Comparison of ENCODE assay signal across 25 cellular contexts in the genomic region with DNA sequence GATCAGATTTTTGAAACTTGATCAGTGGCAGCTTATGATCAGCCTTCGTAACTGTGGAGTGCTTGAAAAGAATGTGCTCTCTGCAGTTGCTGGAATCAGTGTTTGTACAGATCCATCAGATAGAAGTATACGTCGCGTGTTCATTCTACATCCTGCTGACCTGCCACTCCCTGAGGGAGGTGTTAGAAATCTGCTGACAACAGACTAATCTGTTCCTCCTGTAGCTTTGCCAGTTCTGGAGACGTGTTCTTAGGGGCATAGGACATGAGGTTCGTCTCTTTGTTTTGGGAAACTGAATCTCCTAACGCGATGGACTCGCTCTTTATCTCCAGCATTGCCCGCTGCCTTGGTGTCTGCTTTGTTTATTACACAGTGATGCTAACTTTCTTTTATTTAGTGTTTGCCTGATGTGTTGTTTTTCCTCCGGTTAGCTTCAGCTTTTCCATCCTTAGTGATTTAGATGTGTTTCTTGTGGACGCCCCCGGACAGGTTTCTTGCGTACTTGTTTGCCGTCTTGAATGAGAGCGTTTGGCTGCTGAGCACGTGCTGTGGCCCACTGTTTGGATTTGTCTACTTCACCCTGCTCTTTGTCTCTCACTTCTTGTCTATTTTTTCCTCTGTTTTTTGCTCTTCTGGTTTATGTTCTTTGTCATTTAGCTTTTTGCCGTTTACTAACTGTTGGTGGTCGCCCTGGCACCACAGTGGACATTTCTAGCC. TPM values are rescaled to one million over a fixed set of nuclear protein-coding genes. Genes with fewer than 3 reads are reported as not detected.
DNase-seq lines count a peak whose midpoint lies in the region; ATAC-seq and TF ChIP-seq lines count a peak whose summit lies in the region.
"Had no signal": no experiment of that assay in that cellular context is flagged by ENCODE, and none has a peak within 500 bp of the region (broad histone marks: within the 10 kb centered on the region; RNA-seq: fewer than 3 reads in every experiment).

No MANE protein-coding gene starts in this region.

- no peak overlapping the region for H3K27ac ChIP-seq in RWPE1
- H3K27ac ChIP-seq: dorsolateral prefrontal cortex, epithelial cell of prostate, foreskin keratinocyte, pancreas, thoracic aorta had no signal

- POLR2A ChIA-PET in activated CD4-positive, alpha-beta memory T cell treated with anti-CD3 and anti-CD28 coated beads, Interleukin-2, amount 10 ng/mL, durations not matched to agents 7 days and 5 days (lab: Charles Lee): interaction anchor here (2.4 to 2.5 kb wide), 2 partner anchors 19 to 24 kb away, joined by 9 read pairs; a partner anchor contains a TSS
- POLR2A ChIA-PET in RWPE1 (lab: Yijun Ruan, JAX; ENCODE audit: low non-redundant PET): no interaction called here

- no peak for ATAC-seq in stimulated activated naive CD8-positive, alpha-beta T cell treated with anti-CD3 and anti-CD28 coated beads, Interleukin-15, Interleukin-2, amounts not matched to agents 100 U/mL and 50 U/mL, for 24 hours
- ATAC-seq: foreskin keratinocyte; pancreas; sciatic nerve; SK-N-SH treated with all-trans-retinoic acid at 6 μM for 48 hours; stimulated activated memory B cell treated with anti-CD40 and anti-IgM and Interleukin-4, amounts not matched to agents 10 μg/mL and 1 μg/mL and 100 μg/mL, for 72 hours had no signal

- H3K4me1 Mint-ChIP-seq in stimulated activated naive CD8-positive, alpha-beta T cell treated with anti-CD3 and anti-CD28 coated beads, Interleukin-15, Interleukin-2, amounts not matched to agents 100 ng/mL and 50 ng/mL, for 24 hours (ENCODE audit: low read depth): peaks cover 19% of the 10 kb centered on the region
- peaks cover 52% of the 10 kb centered on the region for H3K4me1 Mint-ChIP-seq in activated CD4-positive, alpha-beta memory T cell treated with anti-CD3 and anti-CD28 coated beads, Interleukin-2, amount 10 ng/mL, durations not matched to agents 7 days and 5 days
- peaks cover 29% of the 10 kb centered on the region for H3K4me1 Mint-ChIP-seq in mesothelial cell of epicardium

- TF ChIP-seq CTCF in mesothelial cell of epicardium (IDR thresholded peaks at IDR 0.05; ENCODE audit: unreplicated experiment) (no peak), RWPE1 (conservative IDR thresholded peaks at IDR 0.05; ENCODE audit: low read depth) (no peak)

- H3K36me3 Mint-ChIP-seq in stimulated activated naive CD8-positive, alpha-beta T cell treated with anti-CD3 and anti-CD28 coated beads, Interleukin-15, Interleukin-2, amounts not matched to agents 100 ng/mL and 50 ng/mL, for 24 hours (ENCODE audit: low read depth): peaks cover 39% of the 10 kb centered on the region
- H3K36me3 Mint-ChIP-seq in activated CD4-positive, alpha-beta memory T cell treated with anti-CD3 and anti-CD28 coated beads, Interleukin-2, amount 10 ng/mL, durations not matched to agents 7 days and 5 days (ENCODE audit: low read depth): peaks cover 22% of the 10 kb centered on the region
- H3K36me3 Mint-ChIP-seq in mesothelial cell of epicardium: peaks cover 24% of the 10 kb centered on the region

- no peaks in the 10 kb centered on the region for H3K9me3 Mint-ChIP-seq in stimulated activated naive CD8-positive, alpha-beta T cell treated with anti-CD3 and anti-CD28 coated beads, Interleukin-15, Interleukin-2, amounts not matched to agents 100 ng/mL and 50 ng/mL, for 24 hours
- H3K9me3 Mint-ChIP-seq in activated CD4-positive, alpha-beta memory T cell treated with anti-CD3 and anti-CD28 coated beads, Interleukin-2, amount 10 ng/mL, durations not matched to agents 7 days and 5 days: peaks cover 4% of the 10 kb centered on the region
- H3K9me3 Mint-ChIP-seq in mesothelial cell of epicardium: peaks cover 4% of the 10 kb centered on the region
- H3K9me3 Mint-ChIP-seq: activated T-helper 2 cell treated with anti-CD3 and anti-CD28 coated beads, Interferon-gamma antibody, Interleukin-2, Interleukin-4, amounts not matched to agents 10 μg/mL and 5 μg/mL and 100 μg/mL, durations not matched to agents 14 hours and 24 hours and 36 hours; stimulated activated memory B cell treated with anti-CD40 and anti-IgM and Interleukin-4, amounts not matched to agents 10 μg/mL and 1 μg/mL and 100 μg/mL, for 72 hours had no signal

- no peaks in the 10 kb centered on the region for H3K27me3 Mint-ChIP-seq in stimulated activated naive CD8-positive, alpha-beta T cell treated with anti-CD3 and anti-CD28 coated beads, Interleukin-15, Interleukin-2, amounts not matched to agents 100 ng/mL and 50 ng/mL, for 24 hours
- H3K27me3 Mint-ChIP-seq in activated CD4-positive, alpha-beta memory T cell treated with anti-CD3 and anti-CD28 coated beads, Interleukin-2, amount 10 ng/mL, durations not matched to agents 7 days and 5 days: no peaks in the 10 kb centered on the region
- no peaks in the 10 kb centered on the region for H3K27me3 Mint-ChIP-seq in mesothelial cell of epicardium (ENCODE audit: low read depth)
- H3K27me3 Mint-ChIP-seq: stimulated activated memory B cell treated with anti-CD40 and anti-IgM and Interleukin-4, amounts not matched to agents 10 μg/mL and 1 μg/mL and 100 μg/mL, for 72 hours had no signal

- DNase-seq in stimulated activated naive CD8-positive, alpha-beta T cell treated with anti-CD3 and anti-CD28 coated beads, Interleukin-15, Interleukin-2, amounts not matched to agents 100 U/mL and 50 U/mL, for 24 hours: no peak
- no peak for DNase-seq in activated CD4-positive, alpha-beta memory T cell treated with anti-CD3 and anti-CD28 coated beads, Interleukin-2, amount 10 ng/mL, durations not matched to agents 7 days and 5 days
- DNase-seq in mesothelial cell of epicardium (ENCODE audit: low spot score in 2 of 2, unreplicated experiment in 2 of 2): no peak
- no peak for DNase-seq in RWPE1 (ENCODE audit: low spot score)
- no peak for DNase-seq in NCI-H146 treated with DMSO at 0.1 percent for 48 hours (lab: John Stamatoyannopoulos, UW; ENCODE audit: unreplicated experiment)
- no peak for DNase-seq in activated CD4-positive, CD25-positive, alpha-beta regulatory T cell treated with anti-CD3 and anti-CD28 coated beads, Interleukin-2, amount 50 U/mL, for 72 hours
- DNase-seq: activated CD4-positive, alpha-beta T cell treated with anti-CD3 and anti-CD28 coated beads for 4 hours; amygdala; caudate nucleus; DMS79 treated with DMSO at 0.1 percent for 48 hours; foreskin keratinocyte; KG1; NCI-H187 treated with DMSO at 0.1 percent for 48 hours had no signal

- peak overlapping the region; percentile 34 for H3K27ac Mint-ChIP-seq in stimulated activated naive CD8-positive, alpha-beta T cell treated with anti-CD3 and anti-CD28 coated beads, Interleukin-15, Interleukin-2, amounts not matched to agents 100 ng/mL and 50 ng/mL, for 24 hours
- peak overlapping the region; percentile 70 for H3K27ac Mint-ChIP-seq in activated CD4-positive, alpha-beta memory T cell treated with anti-CD3 and anti-CD28 coated beads, Interleukin-2, amount 10 ng/mL, durations not matched to agents 7 days and 5 days
- H3K27ac Mint-ChIP-seq in mesothelial cell of epicardium: peak overlapping the region; percentile 54
- H3K27ac Mint-ChIP-seq: activated T-helper 2 cell treated with anti-CD3 and anti-CD28 coated beads, Interferon-gamma antibody, Interleukin-2, Interleukin-4, amounts not matched to agents 10 μg/mL and 5 μg/mL and 100 μg/mL, durations not matched to agents 14 hours and 24 hours and 36 hours; stimulated activated memory B cell treated with anti-CD40 and anti-IgM and Interleukin-4, amounts not matched to agents 10 μg/mL and 1 μg/mL and 100 μg/mL, for 72 hours had no signal

- no peak overlapping the region for H3K4me3 Mint-ChIP-seq in stimulated activated naive CD8-positive, alpha-beta T cell treated with anti-CD3 and anti-CD28 coated beads, Interleukin-15, Interleukin-2, amounts not matched to agents 100 ng/mL and 50 ng/mL, for 24 hours
- H3K4me3 Mint-ChIP-seq in activated CD4-positive, alpha-beta memory T cell treated with anti-CD3 and anti-CD28 coated beads, Interleukin-2, amount 10 ng/mL, durations not matched to agents 7 days and 5 days: peak overlapping the region; percentile 1
- H3K4me3 Mint-ChIP-seq in mesothelial cell of epicardium: no peak overlapping the region
- H3K4me3 Mint-ChIP-seq: stimulated activated memory B cell treated with anti-CD40 and anti-IgM and Interleukin-4, amounts not matched to agents 10 μg/mL and 1 μg/mL and 100 μg/mL, for 72 hours had no signal

- CTCF ChIA-PET in activated CD4-positive, alpha-beta memory T cell treated with anti-CD3 and anti-CD28 coated beads, Interleukin-2, amount 10 ng/mL, durations not matched to agents 7 days and 5 days (lab: Charles Lee): interaction anchor here (0.7 to 1.0 kb wide), 3 partner anchors 12 to 149 kb away, joined by 3 read pairs; no protein-coding TSS in a partner anchor
- CTCF ChIA-PET in RWPE1 (lab: Yijun Ruan, JAX): interaction anchor here (0.6 to 1.0 kb wide), 2 partner anchors 118 to 348 kb away, joined by 3 to 5 read pairs; no protein-coding TSS in a partner anchor

RNA-seq across cellular contexts. Expression of a gene that starts 17.4 kb away (rescaled TPM):
- total RNA-seq in activated CD4-positive, alpha-beta memory T cell treated with anti-CD3 and anti-CD28 coated beads, Interleukin-2, amount 10 ng/mL, durations not matched to agents 7 days and 5 days: under 1 TPM; 0.23 to 0.58 TPM
- 0.86 to 1.1 TPM (median 1.1 TPM) in 3 replicates for total RNA-seq in mesothelial cell of epicardium
- total RNA-seq: foreskin keratinocyte, H1, lung microvascular endothelial cell, myocyte, pancreas, sciatic nerve had no signal

RNA-seq across cellular contexts. Expression of a gene that starts 24.8 kb away (rescaled TPM):
- total RNA-seq in activated CD4-positive, alpha-beta memory T cell treated with anti-CD3 and anti-CD28 coated beads, Interleukin-2, amount 10 ng/mL, durations not matched to agents 7 days and 5 days: 10 to 100 TPM; 24.6 to 25.0 TPM
- 55.5 to 60.3 TPM (median 56.6 TPM) in 3 replicates for total RNA-seq in mesothelial cell of epicardium

RNA-seq across cellular contexts. Expression of a gene that starts 49.7 kb away (rescaled TPM):
- total RNA-seq in activated CD4-positive, alpha-beta memory T cell treated with anti-CD3 and anti-CD28 coated beads, Interleukin-2, amount 10 ng/mL, durations not matched to agents 7 days and 5 days: under 1 TPM; 0.38 to 0.43 TPM
- total RNA-seq in mesothelial cell of epicardium: 0.87 to 1.8 TPM (median 1.7 TPM) in 3 replicates
- total RNA-seq: foreskin keratinocyte, pancreas, sciatic nerve had no signal

RNA-seq across cellular contexts. Expression of a gene that starts 57.4 kb away (rescaled TPM):
- total RNA-seq in activated CD4-positive, alpha-beta memory T cell treated with anti-CD3 and anti-CD28 coated beads, Interleukin-2, amount 10 ng/mL, durations not matched to agents 7 days and 5 days: 10 to 100 TPM; 26.4 to 27.4 TPM
- 50.8 to 56.9 TPM (median 51.8 TPM) in 3 replicates for total RNA-seq in mesothelial cell of epicardium
